1 cellular context compared by ENCODE assay signal in the genomic region with DNA sequence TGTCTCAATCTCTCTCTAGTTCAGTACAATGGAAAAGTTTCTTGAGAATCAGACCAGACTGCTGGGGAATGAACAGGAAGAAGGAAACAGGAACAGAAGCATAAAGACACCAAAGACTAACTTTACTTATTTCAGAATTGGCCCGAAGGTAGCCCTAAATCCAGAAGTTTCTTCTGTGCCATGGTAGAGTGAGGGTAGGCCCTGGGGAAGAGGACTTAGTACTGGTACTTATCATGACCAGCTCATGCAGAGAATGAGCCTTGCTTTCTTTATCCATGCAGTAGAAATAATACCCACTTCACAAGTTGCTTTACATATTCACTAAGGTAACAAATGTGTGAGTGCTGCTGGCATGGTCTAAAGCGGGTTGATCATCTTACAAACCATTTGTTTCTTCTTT.
TF ChIP-seq lines count a peak whose summit lies in the region.

No MANE protein-coding gene starts in this region.

TF ChIP-seq in WTC11, 78 proteins besides CTCF, POLR2A, EP300 and RAD21 (continued from another document):
- TF ChIP-seq, protein P1, sequence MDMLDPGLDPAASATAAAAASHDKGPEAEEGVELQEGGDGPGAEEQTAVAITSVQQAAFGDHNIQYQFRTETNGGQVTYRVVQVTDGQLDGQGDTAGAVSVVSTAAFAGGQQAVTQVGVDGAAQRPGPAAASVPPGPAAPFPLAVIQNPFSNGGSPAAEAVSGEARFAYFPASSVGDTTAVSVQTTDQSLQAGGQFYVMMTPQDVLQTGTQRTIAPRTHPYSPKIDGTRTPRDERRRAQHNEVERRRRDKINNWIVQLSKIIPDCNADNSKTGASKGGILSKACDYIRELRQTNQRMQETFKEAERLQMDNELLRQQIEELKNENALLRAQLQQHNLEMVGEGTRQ (CRISPR knock-in tag; IDR thresholded peaks at IDR 0.05) = no peak
- TF ChIP-seq, protein P2, sequence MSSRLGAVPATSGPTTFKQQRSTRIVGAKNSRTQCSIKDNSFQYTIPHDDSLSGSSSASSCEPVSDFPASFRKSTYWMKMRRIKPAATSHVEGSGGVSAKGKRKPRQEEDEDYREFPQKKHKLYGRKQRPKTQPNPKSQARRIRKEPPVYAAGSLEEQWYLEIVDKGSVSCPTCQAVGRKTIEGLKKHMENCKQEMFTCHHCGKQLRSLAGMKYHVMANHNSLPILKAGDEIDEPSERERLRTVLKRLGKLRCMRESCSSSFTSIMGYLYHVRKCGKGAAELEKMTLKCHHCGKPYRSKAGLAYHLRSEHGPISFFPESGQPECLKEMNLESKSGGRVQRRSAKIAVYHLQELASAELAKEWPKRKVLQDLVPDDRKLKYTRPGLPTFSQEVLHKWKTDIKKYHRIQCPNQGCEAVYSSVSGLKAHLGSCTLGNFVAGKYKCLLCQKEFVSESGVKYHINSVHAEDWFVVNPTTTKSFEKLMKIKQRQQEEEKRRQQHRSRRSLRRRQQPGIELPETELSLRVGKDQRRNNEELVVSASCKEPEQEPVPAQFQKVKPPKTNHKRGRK (CRISPR knock-in tag; IDR thresholded peaks at IDR 0.05; ENCODE audit: borderline replicate concordance) = no peak
- no peak for TF ChIP-seq TCF7 (CRISPR knock-in tag; IDR thresholded peaks at IDR 0.05; ENCODE audit: low read depth)
- TF ChIP-seq RELA (CRISPR knock-in tag; IDR thresholded peaks at IDR 0.05; ENCODE audit: borderline replicate concordance) = no peak
- TF ChIP-seq NR3C1 (CRISPR knock-in tag; conservative IDR thresholded peaks at IDR 0.05; ENCODE audit: low read depth) = no peak
- TF ChIP-seq, protein P3, sequence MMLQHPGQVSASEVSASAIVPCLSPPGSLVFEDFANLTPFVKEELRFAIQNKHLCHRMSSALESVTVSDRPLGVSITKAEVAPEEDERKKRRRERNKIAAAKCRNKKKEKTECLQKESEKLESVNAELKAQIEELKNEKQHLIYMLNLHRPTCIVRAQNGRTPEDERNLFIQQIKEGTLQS (CRISPR knock-in tag; conservative IDR thresholded peaks at IDR 0.05) = no peak
- no peak for TF ChIP-seq ATF1 (CRISPR knock-in tag; IDR thresholded peaks at IDR 0.05)
- TF ChIP-seq FOXJ3 (CRISPR knock-in tag; IDR thresholded peaks at IDR 0.05; ENCODE audit: borderline replicate concordance) = no peak
- no peak for TF ChIP-seq CREM (CRISPR knock-in tag; IDR thresholded peaks at IDR 0.05)
TF ChIP-seq in WTC11: peak in this region for 0.
